ENCODE assay signal across 8 cellular contexts in genomic region chr2:127884436-127884835, GRCh38. TPM values are rescaled to one million over a fixed set of nuclear protein-coding genes. Genes with fewer than 3 reads are reported as not detected.
DNase-seq lines count a peak whose midpoint lies in the region; ATAC-seq and TF ChIP-seq lines count a peak whose summit lies in the region.

No MANE protein-coding gene starts in this region.

- H3K27me3 Mint-ChIP-seq in activated CD4-positive, alpha-beta T cell treated with anti-CD3 and anti-CD28 coated beads, Interleukin-2, amount 10 ng/mL, durations not matched to agents 7 days and 5 days, result no peaks in the 10 kb centered on the region
- no peaks in the 10 kb centered on the region for H3K27me3 Mint-ChIP-seq in activated naive CD8-positive, alpha-beta T cell treated with anti-CD3 and anti-CD28 coated beads, Interleukin-2, amount 10 ng/mL, durations not matched to agents 7 days and 5 days

- CTCF ChIA-PET in activated CD4-positive, alpha-beta T cell treated with anti-CD3 and anti-CD28 coated beads, Interleukin-2, amount 10 ng/mL, durations not matched to agents 7 days and 5 days (lab: Charles Lee), result interaction anchor here (1.5 kb wide), 1 partner anchor 9 kb away, joined by 8 read pairs; no protein-coding TSS in a partner anchor

- H3K27me3 ChIP-seq in testis, result no peaks in the 10 kb centered on the region

- no peaks in the 10 kb centered on the region for H3K36me3 ChIP-seq in testis (ENCODE audit: low read depth, missing control alignments)

- H3K4me3 Mint-ChIP-seq in activated CD4-positive, alpha-beta T cell treated with anti-CD3 and anti-CD28 coated beads, Interleukin-2, amount 10 ng/mL, durations not matched to agents 7 days and 5 days, result peak overlapping the region; percentile 91
- peak overlapping the region; percentile 93 for H3K4me3 Mint-ChIP-seq in activated naive CD8-positive, alpha-beta T cell treated with anti-CD3 and anti-CD28 coated beads, Interleukin-2, amount 10 ng/mL, durations not matched to agents 7 days and 5 days

- no peaks in the 10 kb centered on the region for H3K9me3 ChIP-seq in testis

- peaks cover 45% of the 10 kb centered on the region for H3K4me1 ChIP-seq in testis

- intact Hi-C loops in testis (cut with DNase I; ENCODE audit: low total_unique reads), result no loop called here

- H3K27ac Mint-ChIP-seq in activated CD4-positive, alpha-beta T cell treated with anti-CD3 and anti-CD28 coated beads, Interleukin-2, amount 10 ng/mL, durations not matched to agents 7 days and 5 days, result peak overlapping the region; percentile 60
- H3K27ac Mint-ChIP-seq in activated naive CD8-positive, alpha-beta T cell treated with anti-CD3 and anti-CD28 coated beads, Interleukin-2, amount 10 ng/mL, durations not matched to agents 7 days and 5 days, result peak overlapping the region; percentile 91

- TF ChIP-seq POLR2A in testis (IDR thresholded peaks at IDR 0.05), result no peak

- H3K4me1 Mint-ChIP-seq in activated CD4-positive, alpha-beta T cell treated with anti-CD3 and anti-CD28 coated beads, Interleukin-2, amount 10 ng/mL, durations not matched to agents 7 days and 5 days, result peaks cover 43% of the 10 kb centered on the region
- H3K4me1 Mint-ChIP-seq in activated naive CD8-positive, alpha-beta T cell treated with anti-CD3 and anti-CD28 coated beads, Interleukin-2, amount 10 ng/mL, durations not matched to agents 7 days and 5 days, result peaks cover 30% of the 10 kb centered on the region

- 10 to 13% methylated on average over 10 of the region's 10 CpGs for WGBS in testis, 2 donors

- POLR2A ChIA-PET in activated CD4-positive, alpha-beta T cell treated with anti-CD3 and anti-CD28 coated beads, Interleukin-2, amount 10 ng/mL, durations not matched to agents 7 days and 5 days (lab: Charles Lee), result no interaction called here
- POLR2A ChIA-PET in activated naive CD8-positive, alpha-beta T cell treated with anti-CD3 and anti-CD28 coated beads, Interleukin-2, amount 10 ng/mL, durations not matched to agents 7 days and 5 days (lab: Charles Lee), result interaction anchor here (0.8 kb wide), 1 partner anchor 207 kb away, joined by 3 read pairs; no protein-coding TSS in a partner anchor

- no peak for DNase-seq in activated CD4-positive, alpha-beta T cell treated with anti-CD3 and anti-CD28 coated beads, Interleukin-2, amount 10 ng/mL, durations not matched to agents 7 days and 5 days
- DNase-seq in activated CD4-positive, alpha-beta T cell treated with anti-CD3 and anti-CD28 coated beads, Interleukin-2, amount 50 U/mL, for 1 hour, result no peak
- no peak for DNase-seq in activated naive CD8-positive, alpha-beta T cell treated with anti-CD3 and anti-CD28 coated beads, Interleukin-2, amount 10 ng/mL, durations not matched to agents 7 days and 5 days
- DNase-seq in iris pigment epithelial cell (ENCODE audit: low read depth) (peak; percentile 81), testis (no peak), MV-4-11 (lab: John Stamatoyannopoulos, UW) (no peak)

- peak overlapping the region; percentile 74 to 75 for H3K4me3 ChIP-seq in testis

- peaks cover 23% of the 10 kb centered on the region for H3K36me3 Mint-ChIP-seq in activated CD4-positive, alpha-beta T cell treated with anti-CD3 and anti-CD28 coated beads, Interleukin-2, amount 10 ng/mL, durations not matched to agents 7 days and 5 days (ENCODE audit: low read depth)
- peaks cover 13% of the 10 kb centered on the region for H3K36me3 Mint-ChIP-seq in activated naive CD8-positive, alpha-beta T cell treated with anti-CD3 and anti-CD28 coated beads, Interleukin-2, amount 10 ng/mL, durations not matched to agents 7 days and 5 days

- H3K9me3 Mint-ChIP-seq in activated CD4-positive, alpha-beta T cell treated with anti-CD3 and anti-CD28 coated beads, Interleukin-2, amount 10 ng/mL, durations not matched to agents 7 days and 5 days, result no peaks in the 10 kb centered on the region
- no peaks in the 10 kb centered on the region for H3K9me3 Mint-ChIP-seq in activated naive CD8-positive, alpha-beta T cell treated with anti-CD3 and anti-CD28 coated beads, Interleukin-2, amount 10 ng/mL, durations not matched to agents 7 days and 5 days

- no peak for ATAC-seq in activated naive CD8-positive, alpha-beta T cell treated with anti-CD3 and anti-CD28 coated beads, Interleukin-2, amount 10 ng/mL, durations not matched to agents 7 days and 5 days (ENCODE audit: low read depth)
- ATAC-seq in HG02798 (IDR thresholded peaks at IDR 0.05; ENCODE audit: poor library complexity, unreplicated experiment) (no peak), HG03521 (IDR thresholded peaks at IDR 0.05; ENCODE audit: unreplicated experiment) (no peak)

- TF ChIP-seq CTCF in testis (IDR thresholded peaks at IDR 0.05), result no peak

- peak overlapping the region; percentile 65 to 93 for H3K27ac ChIP-seq in testis

RNA-seq across cellular contexts. Expression of gene AMMECR1L, which starts 1.3 kb away (rescaled TPM):
- 10 to 100 TPM; 15.0 to 15.4 TPM for total RNA-seq in activated CD4-positive, alpha-beta T cell treated with anti-CD3 and anti-CD28 coated beads, Interleukin-2, amount 10 ng/mL, durations not matched to agents 7 days and 5 days
- 10 to 100 TPM; 14.7 to 15.7 TPM for total RNA-seq in activated naive CD8-positive, alpha-beta T cell treated with anti-CD3 and anti-CD28 coated beads, Interleukin-2, amount 10 ng/mL, durations not matched to agents 7 days and 5 days
- 10 to 100 TPM; 34.1 to 35.8 TPM for total RNA-seq in testis
- polyA plus RNA-seq in testis (ENCODE audit: insufficient read depth, low read depth, low replicate concordance), result 31.5 TPM

RNA-seq across cellular contexts. Expression of gene POLR2D, which starts 26.5 kb away (rescaled TPM):
- 10 to 100 TPM; 46.3 to 52.3 TPM for total RNA-seq in activated CD4-positive, alpha-beta T cell treated with anti-CD3 and anti-CD28 coated beads, Interleukin-2, amount 10 ng/mL, durations not matched to agents 7 days and 5 days
- total RNA-seq in activated naive CD8-positive, alpha-beta T cell treated with anti-CD3 and anti-CD28 coated beads, Interleukin-2, amount 10 ng/mL, durations not matched to agents 7 days and 5 days, result 10 to 100 TPM; 37.7 to 43.4 TPM
- 10 to 100 TPM; 49.1 to 75.4 TPM for total RNA-seq in testis
- 160 TPM for polyA plus RNA-seq in testis (ENCODE audit: insufficient read depth, low read depth, low replicate concordance)
